ENCODE assay signal across 11 cellular contexts in the genomic region with DNA sequence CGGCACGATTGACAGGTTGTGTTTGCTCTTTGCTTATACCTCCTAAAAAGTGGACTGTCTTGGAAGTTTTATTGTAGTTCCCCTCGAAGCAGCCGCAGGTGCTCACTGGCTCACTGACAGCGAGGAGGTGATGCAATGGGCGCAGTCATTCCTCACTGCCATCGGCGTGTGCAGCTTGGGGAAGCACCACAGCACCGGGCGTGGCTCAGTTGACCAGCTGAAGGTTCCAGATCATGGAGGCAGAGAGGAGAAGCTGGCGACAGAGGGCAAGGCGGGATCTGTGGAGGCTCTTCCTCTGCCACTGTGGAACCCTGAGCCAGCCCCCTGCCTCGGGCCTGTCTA.
DNase-seq lines count a peak whose midpoint lies in the region; TF ChIP-seq lines count a peak whose summit lies in the region.
"Had no signal": no experiment of that assay in that cellular context is flagged by ENCODE, and none has a peak within 500 bp of the region (broad histone marks: within the 10 kb centered on the region; RNA-seq: fewer than 3 reads in every experiment).

No MANE protein-coding gene starts in this region.

- peak overlapping the region; percentile 5 for H3K4me3 Mint-ChIP-seq in T-helper 2 cell treated with Interferon-gamma antibody and Interleukin-4, amounts not matched to agents 5 μg/mL and 100 μg/mL, for 36 hours
- no peak overlapping the region for H3K4me3 Mint-ChIP-seq in glutamatergic neuron (ENCODE audit: unreplicated experiment)
- no peak overlapping the region for H3K4me3 Mint-ChIP-seq in activated T-helper 2 cell treated with anti-CD3 and anti-CD28 coated beads, Interferon-gamma antibody, Interleukin-2, Interleukin-4, amounts not matched to agents 10 μg/mL and 5 μg/mL and 100 μg/mL, durations not matched to agents 14 hours and 24 hours and 36 hours (ENCODE audit: low read depth)

- peaks cover 48% of the 10 kb centered on the region for H3K4me1 Mint-ChIP-seq in T-helper 2 cell treated with Interferon-gamma antibody and Interleukin-4, amounts not matched to agents 5 μg/mL and 100 μg/mL, for 36 hours (ENCODE audit: low read depth)
- H3K4me1 Mint-ChIP-seq in glutamatergic neuron (ENCODE audit: low read depth, unreplicated experiment), result peaks cover 40% of the 10 kb centered on the region
- H3K4me1 Mint-ChIP-seq in activated T-helper 2 cell treated with anti-CD3 and anti-CD28 coated beads, Interferon-gamma antibody, Interleukin-2, Interleukin-4, amounts not matched to agents 10 μg/mL and 5 μg/mL and 100 μg/mL, durations not matched to agents 14 hours and 24 hours and 36 hours (ENCODE audit: low read depth), result peaks cover 51% of the 10 kb centered on the region

- H3K4me3 ChIP-seq in spleen, result peak overlapping the region in 1 of 8 donors; percentile 69

- intact Hi-C loops in spleen (cut with DNase I; ENCODE audit: low total_unique reads), result no loop called here
- intact Hi-C loops in activated T-helper 2 cell treated with anti-CD3 and anti-CD28 coated beads, Interferon-gamma antibody, Interleukin-2, Interleukin-4, amounts not matched to agents 10 μg/mL and 5 μg/mL and 100 μg/mL, durations not matched to agents 14 hours and 24 hours and 36 hours (cut with micrococcal nuclease), result loop anchor here (10.0 kb wide), 1 partner anchor 102 kb away; no protein-coding TSS in a partner anchor

- no peak overlapping the region for H3K27ac Mint-ChIP-seq in T-helper 2 cell treated with Interferon-gamma antibody and Interleukin-4, amounts not matched to agents 5 μg/mL and 100 μg/mL, for 36 hours
- peak overlapping the region; percentile 17 for H3K27ac Mint-ChIP-seq in glutamatergic neuron (ENCODE audit: unreplicated experiment)
- H3K27ac Mint-ChIP-seq in activated T-helper 2 cell treated with anti-CD3 and anti-CD28 coated beads, Interferon-gamma antibody, Interleukin-2, Interleukin-4, amounts not matched to agents 10 μg/mL and 5 μg/mL and 100 μg/mL, durations not matched to agents 14 hours and 24 hours and 36 hours, result no peak overlapping the region

- H3K36me3 ChIP-seq in spleen, result no peaks in the 10 kb centered on the region

- peaks cover 26 to 70% (median 53%) of the 10 kb centered on the region in 6 donors for H3K4me1 ChIP-seq in spleen

- peaks cover 44% of the 10 kb centered on the region for H3K27me3 Mint-ChIP-seq in T-helper 2 cell treated with Interferon-gamma antibody and Interleukin-4, amounts not matched to agents 5 μg/mL and 100 μg/mL, for 36 hours (ENCODE audit: low read depth)
- H3K27me3 Mint-ChIP-seq in glutamatergic neuron (ENCODE audit: unreplicated experiment), result peaks cover 5% of the 10 kb centered on the region
- peaks cover 35% of the 10 kb centered on the region for H3K27me3 Mint-ChIP-seq in activated T-helper 2 cell treated with anti-CD3 and anti-CD28 coated beads, Interferon-gamma antibody, Interleukin-2, Interleukin-4, amounts not matched to agents 10 μg/mL and 5 μg/mL and 100 μg/mL, durations not matched to agents 14 hours and 24 hours and 36 hours (ENCODE audit: low read depth)

- TF ChIP-seq CTCF in glutamatergic neuron (IDR thresholded peaks at IDR 0.05; ENCODE audit: partially characterized antibody, unreplicated experiment) (no peak), spleen (IDR thresholded peaks at IDR 0.05 in 8 of 11, conservative IDR thresholded peaks at IDR 0.05 in 3 of 11) (no peak)

- 42 to 75% (median 50%) methylated on average over 13 of the region's 13 CpGs for WGBS in spleen, 5 donors

- no peaks in the 10 kb centered on the region for H3K9me3 Mint-ChIP-seq in T-helper 2 cell treated with Interferon-gamma antibody and Interleukin-4, amounts not matched to agents 5 μg/mL and 100 μg/mL, for 36 hours
- peaks cover 13% of the 10 kb centered on the region for H3K9me3 Mint-ChIP-seq in glutamatergic neuron (ENCODE audit: unreplicated experiment)
- H3K9me3 Mint-ChIP-seq in activated T-helper 2 cell treated with anti-CD3 and anti-CD28 coated beads, Interferon-gamma antibody, Interleukin-2, Interleukin-4, amounts not matched to agents 10 μg/mL and 5 μg/mL and 100 μg/mL, durations not matched to agents 14 hours and 24 hours and 36 hours, result no peaks in the 10 kb centered on the region
- H3K9me3 Mint-ChIP-seq: neural crest cell had no signal

- no peaks in the 10 kb centered on the region for H3K9me3 ChIP-seq in spleen

- no peak for TF ChIP-seq POLR2A in spleen (IDR thresholded peaks at IDR 0.05)

- H3K27ac ChIP-seq in spleen, result peak overlapping the region in 7 of 8 donors; percentile 29 to 93 (median 85)

- no peak for DNase-seq in T-helper 2 cell treated with Interferon-gamma antibody and Interleukin-4, amounts not matched to agents 5 μg/mL and 100 μg/mL, for 36 hours (ENCODE audit: low spot score)
- DNase-seq in T-helper 2 cell, result no peak
- DNase-seq in NOMO-1 treated with DMSO at 0.1 percent for 48 hours (lab: John Stamatoyannopoulos, UW; ENCODE audit: unreplicated experiment), result peak; percentile 46
- peak; percentile 13 for DNase-seq in glutamatergic neuron
- DNase-seq in spleen, result peak; percentile 92
- DNase-seq in activated T-helper 2 cell treated with anti-CD3 and anti-CD28 coated beads, Interferon-gamma antibody, Interleukin-2, Interleukin-4, amounts not matched to agents 10 μg/mL and 5 μg/mL and 100 μg/mL, durations not matched to agents 14 hours and 24 hours and 36 hours (ENCODE audit: low spot score), result no peak
- DNase-seq in germinal center (ENCODE audit: low spot score), result no peak
- no peak for DNase-seq in NCI-H1105 treated with DMSO at 0.1 percent for 48 hours (lab: John Stamatoyannopoulos, UW)
- DNase-seq: NCI-H2029; stimulated activated CD4-positive, alpha-beta T cell treated with anti-CD3 and anti-CD28 coated beads, Interleukin-2, amount 100 ng/mL, for 24 hours had no signal

- H3K36me3 Mint-ChIP-seq in T-helper 2 cell treated with Interferon-gamma antibody and Interleukin-4, amounts not matched to agents 5 μg/mL and 100 μg/mL, for 36 hours (ENCODE audit: low read depth), result no peaks in the 10 kb centered on the region
- no peaks in the 10 kb centered on the region for H3K36me3 Mint-ChIP-seq in glutamatergic neuron (ENCODE audit: unreplicated experiment)
- H3K36me3 Mint-ChIP-seq in activated T-helper 2 cell treated with anti-CD3 and anti-CD28 coated beads, Interferon-gamma antibody, Interleukin-2, Interleukin-4, amounts not matched to agents 10 μg/mL and 5 μg/mL and 100 μg/mL, durations not matched to agents 14 hours and 24 hours and 36 hours (ENCODE audit: low read depth), result no peaks in the 10 kb centered on the region

- peaks cover 0 to 48% (median 0%) of the 10 kb centered on the region in 7 donors for H3K27me3 ChIP-seq in spleen (replicated peaks in 1 of 7)

Comparison
In these comparisons a context has a peak if more than half of its experiments do, and no peak if none do; other contexts are left out.
1. DNase-seq: peak in NOMO-1 treated with DMSO at 0.1 percent for 48 hours (single experiment), glutamatergic neuron (single experiment) and spleen (single experiment); none in T-helper 2 cell treated with Interferon-gamma antibody and Interleukin-4, amounts not matched to agents 5 μg/mL and 100 μg/mL, for 36 hours (single experiment), T-helper 2 cell (0 of 5), activated T-helper 2 cell treated with anti-CD3 and anti-CD28 coated beads, Interferon-gamma antibody, Interleukin-2, Interleukin-4, amounts not matched to agents 10 μg/mL and 5 μg/mL and 100 μg/mL, durations not matched to agents 14 hours and 24 hours and 36 hours (single experiment), germinal center (single experiment) and NCI-H1105 treated with DMSO at 0.1 percent for 48 hours (single experiment).